1 cellular context compared by ENCODE assay signal in the genomic region with DNA sequence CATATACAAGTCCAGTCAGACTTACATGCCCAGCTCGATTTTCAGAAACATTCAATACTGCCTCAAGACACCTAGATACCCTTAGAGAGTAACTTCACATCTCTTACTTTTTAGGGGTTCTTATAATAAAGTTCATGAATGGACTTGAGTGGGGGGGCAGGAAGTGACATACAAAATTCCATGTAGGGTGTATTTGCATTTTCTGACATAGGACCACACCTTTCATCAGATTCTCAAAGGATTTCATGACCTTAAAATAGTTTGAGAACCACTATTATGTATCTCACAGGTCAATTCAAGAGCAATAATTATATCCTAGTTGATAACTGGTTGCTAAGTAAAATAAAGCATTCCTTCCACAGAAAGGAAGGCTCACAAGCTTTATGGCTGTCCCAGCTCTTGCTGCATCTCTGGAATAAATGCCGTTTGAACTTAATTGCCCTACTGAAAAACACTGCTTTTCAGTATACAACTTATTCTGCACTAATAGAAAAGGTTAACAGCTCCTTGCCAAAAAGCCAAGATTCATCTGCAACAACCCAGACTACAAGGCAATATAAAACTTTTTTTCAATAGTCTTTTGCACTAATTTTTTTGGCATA.
TF ChIP-seq lines count a peak whose summit lies in the region.

No MANE protein-coding gene starts in this region.

TF ChIP-seq in GM23338, 12 proteins besides CTCF, POLR2A, EP300 and RAD21 (continued from another document):
- TF ChIP-seq ZNF331 (CRISPR knock-in tag; IDR thresholded peaks at IDR 0.05; ENCODE audit: low read depth) (no peak), NANOG (IDR thresholded peaks at IDR 0.05; ENCODE audit: borderline replicate concordance) (no peak), ZNF114 (CRISPR knock-in tag; IDR thresholded peaks at IDR 0.05) (no peak), CREB1 (CRISPR knock-in tag; IDR thresholded peaks at IDR 0.05; ENCODE audit: low read depth) (no peak), STAT1 (IDR thresholded peaks at IDR 0.05; ENCODE audit: unreplicated experiment) (no peak), POLR2AphosphoS5 (IDR thresholded peaks at IDR 0.05; ENCODE audit: low read depth) (no peak)
- TF ChIP-seq, protein P1, sequence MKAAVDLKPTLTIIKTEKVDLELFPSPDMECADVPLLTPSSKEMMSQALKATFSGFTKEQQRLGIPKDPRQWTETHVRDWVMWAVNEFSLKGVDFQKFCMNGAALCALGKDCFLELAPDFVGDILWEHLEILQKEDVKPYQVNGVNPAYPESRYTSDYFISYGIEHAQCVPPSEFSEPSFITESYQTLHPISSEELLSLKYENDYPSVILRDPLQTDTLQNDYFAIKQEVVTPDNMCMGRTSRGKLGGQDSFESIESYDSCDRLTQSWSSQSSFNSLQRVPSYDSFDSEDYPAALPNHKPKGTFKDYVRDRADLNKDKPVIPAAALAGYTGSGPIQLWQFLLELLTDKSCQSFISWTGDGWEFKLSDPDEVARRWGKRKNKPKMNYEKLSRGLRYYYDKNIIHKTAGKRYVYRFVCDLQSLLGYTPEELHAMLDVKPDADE (IDR thresholded peaks at IDR 0.05), result no peak
- TF ChIP-seq, protein P2, sequence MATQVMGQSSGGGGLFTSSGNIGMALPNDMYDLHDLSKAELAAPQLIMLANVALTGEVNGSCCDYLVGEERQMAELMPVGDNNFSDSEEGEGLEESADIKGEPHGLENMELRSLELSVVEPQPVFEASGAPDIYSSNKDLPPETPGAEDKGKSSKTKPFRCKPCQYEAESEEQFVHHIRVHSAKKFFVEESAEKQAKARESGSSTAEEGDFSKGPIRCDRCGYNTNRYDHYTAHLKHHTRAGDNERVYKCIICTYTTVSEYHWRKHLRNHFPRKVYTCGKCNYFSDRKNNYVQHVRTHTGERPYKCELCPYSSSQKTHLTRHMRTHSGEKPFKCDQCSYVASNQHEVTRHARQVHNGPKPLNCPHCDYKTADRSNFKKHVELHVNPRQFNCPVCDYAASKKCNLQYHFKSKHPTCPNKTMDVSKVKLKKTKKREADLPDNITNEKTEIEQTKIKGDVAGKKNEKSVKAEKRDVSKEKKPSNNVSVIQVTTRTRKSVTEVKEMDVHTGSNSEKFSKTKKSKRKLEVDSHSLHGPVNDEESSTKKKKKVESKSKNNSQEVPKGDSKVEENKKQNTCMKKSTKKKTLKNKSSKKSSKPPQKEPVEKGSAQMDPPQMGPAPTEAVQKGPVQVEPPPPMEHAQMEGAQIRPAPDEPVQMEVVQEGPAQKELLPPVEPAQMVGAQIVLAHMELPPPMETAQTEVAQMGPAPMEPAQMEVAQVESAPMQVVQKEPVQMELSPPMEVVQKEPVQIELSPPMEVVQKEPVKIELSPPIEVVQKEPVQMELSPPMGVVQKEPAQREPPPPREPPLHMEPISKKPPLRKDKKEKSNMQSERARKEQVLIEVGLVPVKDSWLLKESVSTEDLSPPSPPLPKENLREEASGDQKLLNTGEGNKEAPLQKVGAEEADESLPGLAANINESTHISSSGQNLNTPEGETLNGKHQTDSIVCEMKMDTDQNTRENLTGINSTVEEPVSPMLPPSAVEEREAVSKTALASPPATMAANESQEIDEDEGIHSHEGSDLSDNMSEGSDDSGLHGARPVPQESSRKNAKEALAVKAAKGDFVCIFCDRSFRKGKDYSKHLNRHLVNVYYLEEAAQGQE (IDR thresholded peaks at IDR 0.05; ENCODE audit: unreplicated experiment), result no peak
